8 cellular contexts compared by ENCODE assay signal in genomic region chr1:23485002-23485332, GRCh38. TPM values are rescaled to one million over a fixed set of nuclear protein-coding genes. Genes with fewer than 3 reads are reported as not detected.
A peak's percentile ranks its signal among the peaks of the same experiment; 100 is the strongest.
DNase-seq lines count a peak whose midpoint lies in the region; ATAC-seq and TF ChIP-seq lines count a peak whose summit lies in the region.

No MANE protein-coding gene starts in this region.

- H3K79me2 ChIP-seq in GM23248 (ENCODE audit: insufficient read depth): peaks cover 26% of the 10 kb centered on the region
- no peaks in the 10 kb centered on the region for H3K79me2 ChIP-seq in SU-DHL-6 (ENCODE audit: insufficient read depth, low read length)

- peaks cover 8% of the 10 kb centered on the region; the same call in 1 of the 2 replicates for H3F3A ChIP-seq in GM23248 (ENCODE audit: insufficient read depth)
- no peaks in the 10 kb centered on the region for H3F3A ChIP-seq in SU-DHL-6 (ENCODE audit: insufficient read depth)

- H3K27me3 ChIP-seq in GM23248 (replicated peaks; ENCODE audit: insufficient read depth) (no peaks in the 10 kb centered on the region), SU-DHL-6 (ENCODE audit: low read length) (no peaks in the 10 kb centered on the region), skeletal muscle tissue (ENCODE audit: control insufficient read depth in 3 of 3, insufficient read depth in 3 of 3, low read length in 3 of 3) (no peaks in the 10 kb centered on the region)

- WGBS in GM23248 (ENCODE audit: low coverage in 1 of 2, low lambda C conversion rate in 2 of 2, missing lambda C conversion rate in 2 of 2), 2 experiments: 44 to 47% methylated on average over 7 of the region's 7 CpGs

- no peaks in the 10 kb centered on the region for H3K36me3 ChIP-seq in GM23248 (ENCODE audit: low read depth)
- no peaks in the 10 kb centered on the region for H3K36me3 ChIP-seq in SU-DHL-6 (ENCODE audit: low read length)
- H3K36me3 ChIP-seq in skeletal muscle tissue (ENCODE audit: control insufficient read depth in 3 of 3, insufficient read depth in 3 of 3, low read length in 3 of 3): no peaks in the 10 kb centered on the region

- H3K4me3 ChIP-seq in GM23248: peak overlapping the region; percentile 79
- H3K4me3 ChIP-seq in SU-DHL-6 (ENCODE audit: insufficient read depth, low read length, poor library complexity, severe bottlenecking): no peak overlapping the region
- H3K4me3 ChIP-seq in fibroblast of the aortic adventitia (ENCODE audit: low read depth, low read length): peak overlapping the region; percentile 47
- peak overlapping the region; percentile 46 to 76 (median 76) for H3K4me3 ChIP-seq in skeletal muscle tissue (ENCODE audit: low read length in 3 of 3)

- H3K9ac ChIP-seq in GM23248 (peak overlapping the region; percentile 77; the same call in 1 of the 2 replicates), SU-DHL-6 (ENCODE audit: low read length) (peak overlapping the region; percentile 50; the same call in 1 of the 2 replicates), skeletal muscle tissue (ENCODE audit: low read depth in 1 of 3, low read length in 3 of 3) (peak overlapping the region in 2 of 3 donors; percentile 30 to 45)

- H3K4me2 ChIP-seq in GM23248 (ENCODE audit: unreplicated experiment): no peak overlapping the region
- H3K4me2 ChIP-seq in SU-DHL-6 (ENCODE audit: low read depth, low read length, poor library complexity, severe bottlenecking): peak overlapping the region; percentile 72

- H3K4me1 ChIP-seq in GM23248 (ENCODE audit: insufficient read depth): no peaks in the 10 kb centered on the region; the same call in 1 of the 2 replicates
- peaks cover 38 to 44% (median 39%) of the 10 kb centered on the region in 3 donors for H3K4me1 ChIP-seq in skeletal muscle tissue (ENCODE audit: control insufficient read depth in 3 of 3, insufficient read depth in 3 of 3, low read length in 3 of 3)

- H3K27ac ChIP-seq in GM23248: no peak overlapping the region
- no peak overlapping the region for H3K27ac ChIP-seq in SU-DHL-6 (ENCODE audit: low read depth, low read length)
- H3K27ac ChIP-seq in skeletal muscle tissue (ENCODE audit: low read depth, low read length): peak overlapping the region; percentile 65

- H3K9me3 ChIP-seq in GM23248 (ENCODE audit: low read depth): no peaks in the 10 kb centered on the region
- no peaks in the 10 kb centered on the region for H3K9me3 ChIP-seq in SU-DHL-6 (ENCODE audit: insufficient read depth, low read length)
- no peaks in the 10 kb centered on the region for H3K9me3 ChIP-seq in skeletal muscle tissue (ENCODE audit: control insufficient read depth in 3 of 3, low read length in 3 of 3)

- DNase-seq in GM23248: no peak
- no peak for DNase-seq in fibroblast of the aortic adventitia (ENCODE audit: low read depth)
- no peak for DNase-seq in midbrain (lab: John Stamatoyannopoulos, UW)
- no peak for DNase-seq in C1 segment of cervical spinal cord (lab: John Stamatoyannopoulos, UW)
- no peak for DNase-seq in SKM-1 treated with dmso at 0.1 percent for 144 hours (lab: John Stamatoyannopoulos, UW; ENCODE audit: unreplicated experiment)

- H3K9me2 ChIP-seq in GM23248 (ENCODE audit: insufficient read depth) (no peaks in the 10 kb centered on the region), SU-DHL-6 (replicated peaks; ENCODE audit: insufficient read depth, low read length) (no peaks in the 10 kb centered on the region)

- TF ChIP-seq CTCF in SU-DHL-6 (IDR thresholded peaks at IDR 0.05; ENCODE audit: insufficient read depth, low read length, poor library complexity, severe bottlenecking): no peak
- no peak for TF ChIP-seq CTCF in fibroblast of the aortic adventitia (IDR thresholded peaks at IDR 0.05; ENCODE audit: insufficient read depth, low read length)

- H4K20me1 ChIP-seq in GM23248 (ENCODE audit: insufficient read depth): no peaks in the 10 kb centered on the region
- H4K20me1 ChIP-seq in SU-DHL-6 (ENCODE audit: low read depth, low read length): no peaks in the 10 kb centered on the region

- in situ Hi-C loops in GM23248 (cut with MboI): no loop called here

- no peak for ATAC-seq in GM21515 (IDR thresholded peaks at IDR 0.05; ENCODE audit: unreplicated experiment)

- peak overlapping the region; percentile 78 for H2AFZ ChIP-seq in GM23248
- H2AFZ ChIP-seq in SU-DHL-6 (ENCODE audit: low read depth, low read length, severe bottlenecking): no peak overlapping the region

RNA-seq across cellular contexts. Expression of gene ASAP3, which starts 1.0 kb away (rescaled TPM):
- 27.3 and 37.1 TPM in 2 replicates for total RNA-seq in GM23248 (2014; rRNA removed; shearing (Covaris generic))
- polyA plus RNA-seq in GM23248 (2016; fragmentation: Nextera tagmentation; extraction: Ambion mirVana): 13.9 and 14.1 TPM in 2 replicates
- 46.9 and 65.3 TPM in 2 replicates for total RNA-seq in fibroblast of the aortic adventitia (ENCODE audit: low replicate concordance)
- total RNA-seq in skeletal muscle tissue: 45.9 TPM

RNA-seq across cellular contexts. Expression of gene E2F2, which starts 46.1 kb away (rescaled TPM):
- 1.1 and 1.2 TPM in 2 replicates for total RNA-seq in GM23248 (2014; rRNA removed; shearing (Covaris generic))
- polyA plus RNA-seq in GM23248 (2016; fragmentation: Nextera tagmentation; extraction: Ambion mirVana): 0.20 and 0.51 TPM in 2 replicates
- total RNA-seq in fibroblast of the aortic adventitia (ENCODE audit: low replicate concordance) (5.6 TPM in 1 of 2 replicates, not detected in the other), skeletal muscle tissue (5.7 TPM)
